8 cellular contexts compared by ENCODE assay signal in genomic region chr16:31072540-31073072, GRCh38. TPM values are rescaled to one million over a fixed set of nuclear protein-coding genes. Genes with fewer than 3 reads are reported as not detected.
DNase-seq lines count a peak whose midpoint lies in the region; ATAC-seq and TF ChIP-seq lines count a peak whose summit lies in the region.

No MANE protein-coding gene starts in this region.

- H4K20me1 ChIP-seq in BLaER1 treated with 17β-estradiol and CSF1 and Interleukin-3, amounts not matched to agents 10 nM and 100 nM = peaks cover 9 to 76% (median 43%) of the 10 kb centered on the region in 11 experiments; a peak in 21 of 22 replicates
- H4K20me1 ChIP-seq in GM23338 (replicated peaks; ENCODE audit: insufficient read depth) = no peaks in the 10 kb centered on the region; the same call in 1 of the 2 replicates

- intact Hi-C loops in dendritic cell treated with granulocyte-macrophage colony-stimulating factor and Interleukin-4, amounts not matched to agents 40 ng/mL and 50 ng/mL, for 4 days (cut with micrococcal nuclease) = loop anchor here (5.0 kb wide), 3 partner anchors 35 to 415 kb away; partner anchors contain the start of genes BCKDK, FBRS and HSD3B7
- intact Hi-C loops in mucosa of descending colon (cut with DNase I, micrococcal nuclease) = loop anchor here (2.0 to 10.0 kb wide), 2 partner anchors 40 to 88 kb away; partner anchors contain the start of genes HSD3B7 (in 1 of the 2) and STX4 (in 1 of the 2)

- ATAC-seq in GM23338 (no peak), mucosa of descending colon (peak; percentile 5)

- H3K27ac Mint-ChIP-seq in GM23338 (peak overlapping the region; percentile 96), type B pancreatic cell (peak overlapping the region; percentile 97)
- peak overlapping the region; percentile 91 for H3K27ac Mint-ChIP-seq in dendritic cell treated with granulocyte-macrophage colony-stimulating factor and Interleukin-4, amounts not matched to agents 40 ng/mL and 50 ng/mL, for 4 days

- peak overlapping the region; percentile 89 to 98 (median 93) for H3K4me2 ChIP-seq in BLaER1 treated with 17β-estradiol and CSF1 and Interleukin-3, amounts not matched to agents 10 nM and 100 nM
- H3K4me2 ChIP-seq in GM23338 = peak overlapping the region; percentile 84

- H3K9me3 ChIP-seq in BLaER1 treated with 17β-estradiol and CSF1 and Interleukin-3, amounts not matched to agents 10 nM and 100 nM (replicated peaks in 1 of 11) = no peaks in the 10 kb centered on the region
- no peaks in the 10 kb centered on the region for H3K9me3 ChIP-seq in mucosa of descending colon

- H3K27me3 Mint-ChIP-seq in GM23338 (ENCODE audit: insufficient read depth, low read depth, poor library complexity) = peaks cover 6% of the 10 kb centered on the region
- no peaks in the 10 kb centered on the region for H3K27me3 Mint-ChIP-seq in dendritic cell treated with granulocyte-macrophage colony-stimulating factor and Interleukin-4, amounts not matched to agents 40 ng/mL and 50 ng/mL, for 4 days
- H3K27me3 Mint-ChIP-seq in type B pancreatic cell = no peaks in the 10 kb centered on the region

- H3K9me3 Mint-ChIP-seq in GM23338 (no peaks in the 10 kb centered on the region; the same call in 2 of the 3 replicates), type B pancreatic cell (no peaks in the 10 kb centered on the region)
- H3K9me3 Mint-ChIP-seq in dendritic cell treated with granulocyte-macrophage colony-stimulating factor and Interleukin-4, amounts not matched to agents 40 ng/mL and 50 ng/mL, for 4 days = no peaks in the 10 kb centered on the region

- H3K79me2 ChIP-seq in GM23338 (replicated peaks; ENCODE audit: insufficient read depth) = peaks cover 71% of the 10 kb centered on the region

- peak overlapping the region; percentile 77 to 96 (median 84) for H3K4me3 ChIP-seq in BLaER1 treated with 17β-estradiol and CSF1 and Interleukin-3, amounts not matched to agents 10 nM and 100 nM
- H3K4me3 ChIP-seq in GM23338 (peak overlapping the region; percentile 90), mucosa of descending colon (peak overlapping the region; percentile 86)

- H3K4me1 ChIP-seq in BLaER1 treated with 17β-estradiol and CSF1 and Interleukin-3, amounts not matched to agents 10 nM and 100 nM = peaks cover 29 to 34% (median 30%) of the 10 kb centered on the region in 10 experiments
- H3K4me1 ChIP-seq in GM23338 (ENCODE audit: insufficient read depth) (peaks cover 14% of the 10 kb centered on the region), mucosa of descending colon (ENCODE audit: low read depth) (peaks cover 17% of the 10 kb centered on the region)

- no peaks in the 10 kb centered on the region for H3K27me3 ChIP-seq in BLaER1 treated with 17β-estradiol and CSF1 and Interleukin-3, amounts not matched to agents 10 nM and 100 nM
- H3K27me3 ChIP-seq in GM23338 (ENCODE audit: insufficient read depth) = no peaks in the 10 kb centered on the region

- H3K4me1 Mint-ChIP-seq in GM23338 = peaks cover 19% of the 10 kb centered on the region
- peaks cover 59% of the 10 kb centered on the region for H3K4me1 Mint-ChIP-seq in dendritic cell treated with granulocyte-macrophage colony-stimulating factor and Interleukin-4, amounts not matched to agents 40 ng/mL and 50 ng/mL, for 4 days (ENCODE audit: low read depth)
- peaks cover 21% of the 10 kb centered on the region for H3K4me1 Mint-ChIP-seq in type B pancreatic cell (ENCODE audit: unreplicated experiment)

- H3K36me3 Mint-ChIP-seq in GM23338 (ENCODE audit: low read depth) (peaks cover 15% of the 10 kb centered on the region), type B pancreatic cell (peaks cover 7% of the 10 kb centered on the region)
- peaks cover 43% of the 10 kb centered on the region for H3K36me3 Mint-ChIP-seq in dendritic cell treated with granulocyte-macrophage colony-stimulating factor and Interleukin-4, amounts not matched to agents 40 ng/mL and 50 ng/mL, for 4 days (ENCODE audit: low read depth)

- H3F3A ChIP-seq in GM23338 (replicated peaks; ENCODE audit: low read depth) = no peaks in the 10 kb centered on the region

- H2AFZ ChIP-seq in GM23338 = peak overlapping the region; percentile 98

- H3K4me3 Mint-ChIP-seq in GM23338 = peak overlapping the region; percentile 99
- peak overlapping the region; percentile 94 for H3K4me3 Mint-ChIP-seq in dendritic cell treated with granulocyte-macrophage colony-stimulating factor and Interleukin-4, amounts not matched to agents 40 ng/mL and 50 ng/mL, for 4 days
- peak overlapping the region; percentile 98 for H3K4me3 Mint-ChIP-seq in type B pancreatic cell

- peak overlapping the region; percentile 92 to 98 (median 95) for H3K9ac ChIP-seq in BLaER1 treated with 17β-estradiol and CSF1 and Interleukin-3, amounts not matched to agents 10 nM and 100 nM

- TF ChIP-seq CTCF in GM23338 (conservative IDR thresholded peaks at IDR 0.05; ENCODE audit: low read depth in 2 of 2) (no peak), mucosa of descending colon (IDR thresholded peaks at IDR 0.05) (no peak), type B pancreatic cell (conservative IDR thresholded peaks at IDR 0.05) (peak; percentile 13)

- peaks cover 16 to 34% (median 22%) of the 10 kb centered on the region in 11 experiments for H3K36me3 ChIP-seq in BLaER1 treated with 17β-estradiol and CSF1 and Interleukin-3, amounts not matched to agents 10 nM and 100 nM
- H3K36me3 ChIP-seq in GM23338 (ENCODE audit: insufficient read depth) (peaks cover 4% of the 10 kb centered on the region; the same call in 1 of the 2 replicates), mucosa of descending colon (ENCODE audit: low read depth) (no peaks in the 10 kb centered on the region)

- H3K9me2 ChIP-seq in GM23338 (ENCODE audit: insufficient read depth) = no peaks in the 10 kb centered on the region

- H3K27ac ChIP-seq in BLaER1 treated with 17β-estradiol and CSF1 and Interleukin-3, amounts not matched to agents 10 nM and 100 nM = peak overlapping the region; percentile 91 to 98 (median 95)
- H3K27ac ChIP-seq in GM23338 (ENCODE audit: low read depth) = 0 out of 2 replicates have a peak overlapping the region, but pooled peaks have one; percentile 76

- DNase-seq in GM23338 (ENCODE audit: low spot score) (peak; percentile 30), RKO (ENCODE audit: low spot score) (peak; percentile 76), mucosa of descending colon (peak in 1 of 3 donors; percentile 48), type B pancreatic cell (ENCODE audit: extremely low spot score, unreplicated experiment) (no peak), GF-D8 (lab: John Stamatoyannopoulos, UW) (no peak), cerebellar nuclear complex (lab: John Stamatoyannopoulos, UW) (no peak)

TF ChIP-seq in GM23338, 12 proteins besides CTCF, POLR2A, EP300 and RAD21 (continues in another document):
- TF ChIP-seq, protein P1, sequence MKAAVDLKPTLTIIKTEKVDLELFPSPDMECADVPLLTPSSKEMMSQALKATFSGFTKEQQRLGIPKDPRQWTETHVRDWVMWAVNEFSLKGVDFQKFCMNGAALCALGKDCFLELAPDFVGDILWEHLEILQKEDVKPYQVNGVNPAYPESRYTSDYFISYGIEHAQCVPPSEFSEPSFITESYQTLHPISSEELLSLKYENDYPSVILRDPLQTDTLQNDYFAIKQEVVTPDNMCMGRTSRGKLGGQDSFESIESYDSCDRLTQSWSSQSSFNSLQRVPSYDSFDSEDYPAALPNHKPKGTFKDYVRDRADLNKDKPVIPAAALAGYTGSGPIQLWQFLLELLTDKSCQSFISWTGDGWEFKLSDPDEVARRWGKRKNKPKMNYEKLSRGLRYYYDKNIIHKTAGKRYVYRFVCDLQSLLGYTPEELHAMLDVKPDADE (IDR thresholded peaks at IDR 0.05) = no peak
- no peak for TF ChIP-seq CREB1 (CRISPR knock-in tag; IDR thresholded peaks at IDR 0.05; ENCODE audit: low read depth)

RNA-seq across cellular contexts. Expression of gene ZNF668, which starts 1.4 kb away (rescaled TPM):
- 13.1 and 20.6 TPM in 2 replicates for total RNA-seq in GM23338 (2014; rRNA removed; shearing (Covaris generic))
- polyA plus RNA-seq in GM23338 (2016; fragmentation: Nextera tagmentation; extraction: Ambion mirVana) = 6.2 and 6.5 TPM in 2 replicates
- 10 to 100 TPM in 1 of 3 donors, 1 to 10 TPM in 2; 8.3 to 10.2 (median 9.8) TPM for total RNA-seq in mucosa of descending colon
- 10.5 and 13.4 TPM in 2 replicates for total RNA-seq in type B pancreatic cell (ENCODE audit: low replicate concordance)

RNA-seq across cellular contexts. Expression of gene ZNF646, which starts 1.6 kb away (rescaled TPM):
- 19.3 and 29.3 TPM in 2 replicates for total RNA-seq in GM23338 (2014; rRNA removed; shearing (Covaris generic))
- polyA plus RNA-seq in GM23338 (2016; fragmentation: Nextera tagmentation; extraction: Ambion mirVana) = 5.3 and 6.3 TPM in 2 replicates
- 10 to 100 TPM; 19.1 to 20.3 (median 20.0) TPM for total RNA-seq in mucosa of descending colon
- total RNA-seq in type B pancreatic cell (ENCODE audit: low replicate concordance) = 21.0 and 27.2 TPM in 2 replicates

RNA-seq across cellular contexts. Expression of gene PRSS53, which starts 16.1 kb away (rescaled TPM):
- total RNA-seq in GM23338 (2014; rRNA removed; shearing (Covaris generic)) = 1.6 and 2.7 TPM in 2 replicates
- polyA plus RNA-seq in GM23338 (2016; fragmentation: Nextera tagmentation; extraction: Ambion mirVana) = 0.16 and 0.36 TPM in 2 replicates
- total RNA-seq in mucosa of descending colon (1 to 10 TPM; 1.1 to 2.7 (median 1.3) TPM), type B pancreatic cell (ENCODE audit: low replicate concordance) (3.5 and 5.1 TPM in 2 replicates)

RNA-seq across cellular contexts. Expression of gene VKORC1, which starts 22.0 kb away (rescaled TPM):
- total RNA-seq in GM23338 (2014; rRNA removed; shearing (Covaris generic)) = 100 and 106 TPM in 2 replicates
- 89.6 and 96.5 TPM in 2 replicates for polyA plus RNA-seq in GM23338 (2016; fragmentation: Nextera tagmentation; extraction: Ambion mirVana)
- 10 to 100 TPM; 31.9 to 67.9 (median 41.3) TPM for total RNA-seq in mucosa of descending colon
- total RNA-seq in type B pancreatic cell (ENCODE audit: low replicate concordance) = 70.1 and 78.9 TPM in 2 replicates

RNA-seq across cellular contexts. Expression of gene BCKDK, which starts 35.6 kb away (rescaled TPM):
- total RNA-seq in GM23338 (2014; rRNA removed; shearing (Covaris generic)) = 58.9 and 71.2 TPM in 2 replicates
- polyA plus RNA-seq in GM23338 (2016; fragmentation: Nextera tagmentation; extraction: Ambion mirVana) = 35.9 and 36.1 TPM in 2 replicates
- total RNA-seq in mucosa of descending colon = 10 to 100 TPM; 31.7 to 40.1 (median 36.6) TPM
- total RNA-seq in type B pancreatic cell (ENCODE audit: low replicate concordance) = 38.5 and 44.5 TPM in 2 replicates

Comparison
In these comparisons a context has a peak if more than half of its experiments do, and no peak if none do; other contexts are left out.
1. DNase-seq: peak in GM23338 (single experiment) and RKO (single experiment); none in type B pancreatic cell (single experiment), GF-D8 (single experiment) and cerebellar nuclear complex (0 of 2).
2. Peak in every context shown above with its lines, with median percentiles within 50 percentile points of each other: H3K4me3 ChIP-seq, H3K27ac Mint-ChIP-seq and H3K4me3 Mint-ChIP-seq.